In genomic region chr5:112709416-112709815, GRCh38 we compare ENCODE assay signal across 14 cellular contexts. TPM values are rescaled to one million over a fixed set of nuclear protein-coding genes. Genes with fewer than 3 reads are reported as not detected.
DNase-seq lines count a peak whose midpoint lies in the region; ATAC-seq, FAIRE-seq and TF ChIP-seq lines count a peak whose summit lies in the region.
"Had no signal": no experiment of that assay in that cellular context is flagged by ENCODE, and none has a peak within 500 bp of the region (broad histone marks: within the 10 kb centered on the region; RNA-seq: fewer than 3 reads in every experiment).

No MANE protein-coding gene starts in this region.

- DNase-seq in HepG2 (ENCODE audit: low spot score) (no peak), right lobe of liver (no peak), WTC11 (ENCODE audit: low spot score) (no peak), iris pigment epithelial cell (ENCODE audit: low read depth) (peak; percentile 18), HK-2 (ENCODE audit: unreplicated experiment) (no peak), COLO829 (ENCODE audit: low spot score) (no peak)
- DNase-seq in stimulated activated CD4-positive, alpha-beta T cell treated with anti-CD3 and anti-CD28 coated beads, Interleukin-2, amount 100 ng/mL, for 48 hours, result no peak
- DNase-seq: effector CD4-positive, alpha-beta T cell; H7; left colon; NCI-H2171 treated with DMSO at 0.1 percent for 48 hours; stimulated activated CD4-positive, alpha-beta T cell treated with anti-CD3 and anti-CD28 coated beads, Interleukin-12 subunit alpha, Interleukin-12 subunit beta, amount 100 ng/mL, for 4 hours had no signal

- no peak overlapping the region for H2AFZ ChIP-seq in HepG2 (ENCODE audit: low read length)

- H3K4me3 ChIP-seq in HepG2 (replicated peaks in 1 of 3; ENCODE audit: insufficient read depth in 1 of 3, low read depth in 2 of 3, low read length in 3 of 3) (peak overlapping the region in 1 of 3 experiments; percentile 93; a peak in 1 of 6 replicates), right lobe of liver (no peak overlapping the region)

- H3K4me1 ChIP-seq in HepG2 (ENCODE audit: insufficient read depth, low read length) (peaks cover 47% of the 10 kb centered on the region), right lobe of liver (peaks cover 0 to 11% (median 0%) of the 10 kb centered on the region in 4 donors)

- peak overlapping the region; percentile 77 for H3K4me2 ChIP-seq in HepG2 (ENCODE audit: low read depth, low read length)

- H3K79me2 ChIP-seq in HepG2 (ENCODE audit: insufficient read depth, low read length), result peaks cover 55% of the 10 kb centered on the region

- no peaks in the 10 kb centered on the region for H3K36me3 Mint-ChIP-seq in WTC11

- H3K36me3 ChIP-seq in HepG2 (replicated peaks in 1 of 2; ENCODE audit: control insufficient read depth in 1 of 2, insufficient read depth in 2 of 2, low read length in 2 of 2) (no peaks in the 10 kb centered on the region), right lobe of liver (no peaks in the 10 kb centered on the region)

- peaks cover 41% of the 10 kb centered on the region for H3K4me1 Mint-ChIP-seq in WTC11

- TF ChIP-seq EP300 in HepG2 (IDR thresholded peaks at IDR 0.05; ENCODE audit: low read depth in 2 of 2, low read length in 2 of 2), result no peak
- TF ChIP-seq EP300 in HepG2 (CRISPR knock-in tag; IDR thresholded peaks at IDR 0.05; ENCODE audit: borderline replicate concordance), result no peak

- no peak overlapping the region for H3K27ac Mint-ChIP-seq in WTC11

- H3K27me3 Mint-ChIP-seq in WTC11 (ENCODE audit: low read depth), result no peaks in the 10 kb centered on the region

- no peak overlapping the region for H3K9ac ChIP-seq in HepG2 (ENCODE audit: insufficient read depth, low read depth, low read length)

- 97% methylated on average over 3 of the region's 3 CpGs for WGBS in HepG2 (ENCODE audit: low lambda C conversion rate)
- 93% methylated on average over 3 of the region's 3 CpGs for WGBS in right lobe of liver (ENCODE audit: insufficient coverage, low coverage, low lambda C conversion rate, missing lambda C conversion rate)

- H3K9me3 ChIP-seq in HepG2 (ENCODE audit: low read length) (no peaks in the 10 kb centered on the region), right lobe of liver (no peaks in the 10 kb centered on the region)

- H3K27me3 ChIP-seq in HepG2 (ENCODE audit: control insufficient read depth in 1 of 2, insufficient read depth in 2 of 2, low read length in 2 of 2) (no peaks in the 10 kb centered on the region; a peak in 1 of 5 replicates), right lobe of liver (no peaks in the 10 kb centered on the region)

- POLR2A ChIA-PET in HepG2 (lab: Yijun Ruan, JAX) (no interaction called here), WTC11 (lab: Charles Lee) (interaction anchor here (0.7 kb wide), 1 partner anchor 267 kb away, joined by 3 read pairs; the partner anchor contains the start of gene DCP2)

- peak overlapping the region; percentile 92 for H3K4me3 Mint-ChIP-seq in WTC11

- no TSS peak for BruUV-seq in HepG2 (replicated peaks; lab: Mats Ljungman, UMichigan)

- in situ Hi-C loops in HepG2 (cut with HindIII; ENCODE audit: extremely low pct_ligation_motif_present, low pct_unique_long_range_greater_than_20kb), result no loop called here

- TF ChIP-seq POLR2A in HepG2 (IDR thresholded peaks at IDR 0.05; ENCODE audit: insufficient read depth in 1 of 2, low read depth in 2 of 2, low read length in 2 of 2), result no peak
- no peak for TF ChIP-seq POLR2A in right lobe of liver (IDR thresholded peaks at IDR 0.05)

- no peak for FAIRE-seq in HepG2 (lab: Jason Lieb, UNC)

- TF ChIP-seq RAD21 in HepG2 (CRISPR knock-in tag; IDR thresholded peaks at IDR 0.05), result no peak

- H3K9me3 Mint-ChIP-seq in WTC11, result no peaks in the 10 kb centered on the region

- no peak for ATAC-seq in HepG2
- no peak for ATAC-seq in right lobe of liver
- no peak for ATAC-seq in WTC11
- no peak for ATAC-seq in GM21390 (IDR thresholded peaks at IDR 0.05; ENCODE audit: unreplicated experiment)
- ATAC-seq: left colon had no signal

- intact Hi-C loops in HepG2 (cut with micrococcal nuclease; ENCODE audit: unreplicated experiment), result loop anchor here (5.0 kb wide), 2 partner anchors 48 to 153 kb away; partner anchors contain the start of gene SRP19
- intact Hi-C loops in right lobe of liver (cut with DNase I), result no loop called here

- no peak for TF ChIP-seq CTCF in HepG2 (CRISPR knock-in tag; IDR thresholded peaks at IDR 0.05)
- TF ChIP-seq CTCF in right lobe of liver (IDR thresholded peaks at IDR 0.05), result no peak
- no peak for TF ChIP-seq CTCF in WTC11 (IDR thresholded peaks at IDR 0.05)

- H4K20me1 ChIP-seq in HepG2 (ENCODE audit: insufficient read depth, low read length), result no peaks in the 10 kb centered on the region

- no peak overlapping the region for H3K27ac ChIP-seq in HepG2 (ENCODE audit: extremely low read length, insufficient read depth, low read length)
- no peak overlapping the region for H3K27ac ChIP-seq in right lobe of liver
- H3K27ac ChIP-seq: HL-60 had no signal

- CTCF ChIA-PET in HepG2 (lab: Yijun Ruan, JAX; ENCODE audit: low intra/inter-chr PET ratio, low total read pairs) (no interaction called here), WTC11 (lab: Charles Lee) (no interaction called here)

TF ChIP-seq in HepG2, 621 proteins besides CTCF, POLR2A, EP300 and RAD21:
- no peak for TF ChIP-seq FOXO1 (CRISPR knock-in tag; IDR thresholded peaks at IDR 0.05)
- no peak for TF ChIP-seq ZMYM3 (CRISPR knock-in tag; IDR thresholded peaks at IDR 0.05)
- TF ChIP-seq MAFK (conservative IDR thresholded peaks at IDR 0.05 in 1 of 2, IDR thresholded peaks at IDR 0.05 in 1 of 2; ENCODE audit: low read length in 2 of 2), result no peak
- TF ChIP-seq ZNF543 (CRISPR knock-in tag; IDR thresholded peaks at IDR 0.05), result no peak
- TF ChIP-seq ZNF30 (CRISPR knock-in tag; IDR thresholded peaks at IDR 0.05), result no peak
- no peak for TF ChIP-seq ZC3H4 (CRISPR knock-in tag; IDR thresholded peaks at IDR 0.05; ENCODE audit: borderline replicate concordance)
- TF ChIP-seq SNAI1 (CRISPR knock-in tag; IDR thresholded peaks at IDR 0.05; ENCODE audit: borderline replicate concordance), result no peak
- no peak for TF ChIP-seq RORA (CRISPR knock-in tag; IDR thresholded peaks at IDR 0.05)
- TF ChIP-seq HHEX (CRISPR knock-in tag; IDR thresholded peaks at IDR 0.05), result no peak
- TF ChIP-seq RXRA (CRISPR knock-in tag; IDR thresholded peaks at IDR 0.05), result no peak
- no peak for TF ChIP-seq TEAD3 (CRISPR knock-in tag; optimal IDR thresholded peaks at IDR 0.05; ENCODE audit: borderline replicate concordance)
- no peak for TF ChIP-seq ZNF883 (CRISPR knock-in tag; IDR thresholded peaks at IDR 0.05; ENCODE audit: not compliant biosample characterization)
- TF ChIP-seq REPIN1 (CRISPR knock-in tag; IDR thresholded peaks at IDR 0.05; ENCODE audit: borderline replicate concordance, low read depth), result no peak

TF ChIP-seq in WTC11, 78 proteins besides CTCF, POLR2A, EP300 and RAD21 (continues in another document):
- TF ChIP-seq USF1 (CRISPR knock-in tag; IDR thresholded peaks at IDR 0.05) (no peak), ZNF512 (CRISPR knock-in tag; IDR thresholded peaks at IDR 0.05; ENCODE audit: borderline replicate concordance) (no peak), ZNF671 (CRISPR knock-in tag; IDR thresholded peaks at IDR 0.05) (no peak)

RNA-seq across cellular contexts. Expression of gene APC, which starts 28.3 kb away (rescaled TPM):
- total RNA-seq in HepG2 (2016; rRNA removed; fragmentation: Illumina TruSeq; extraction: Trizol), result 19.0 and 19.4 TPM in 2 replicates
- 2.9 and 3.0 TPM in 2 replicates for total RNA-seq in HepG2 (2016; cell fraction: cytosol; rRNA removed; fragmentation: Illumina TruSeq; extraction: Trizol; ENCODE audit: low read depth)
- 16.4 and 19.4 TPM in 2 replicates for total RNA-seq in HepG2 (2016; cell fraction: insoluble cytoplasmic fraction; rRNA removed; fragmentation: Illumina TruSeq; extraction: Trizol)
- 5.4 and 6.4 TPM in 2 replicates for total RNA-seq in HepG2 (2016; cell fraction: membrane; rRNA removed; fragmentation: Illumina TruSeq; extraction: Trizol)
- total RNA-seq in HepG2 (2016; cell fraction: nucleus; rRNA removed; fragmentation: Illumina TruSeq; extraction: Trizol), result 33.0 and 40.2 TPM in 2 replicates
- 4.4 and 6.1 TPM in 2 replicates for polyA plus RNA-seq in HepG2 (2011; rRNA removed)
- 3.5 and 4.0 TPM in 2 replicates for polyA plus RNA-seq in HepG2 (2011; cell fraction: cytosol; rRNA removed)
- 11.3 and 11.7 TPM in 2 replicates for polyA plus RNA-seq in HepG2 (2011; cell fraction: nucleus; rRNA removed)
- polyA plus RNA-seq in HepG2 (2012), result 5.5 and 6.1 TPM in 2 replicates
- 0.27 and 0.34 TPM in 2 replicates for polyA plus RNA-seq in HepG2 (2016; cell fraction: cytosol; fragmentation: Illumina TruSeq; extraction: Trizol; ENCODE audit: low read depth)
- 4.7 and 5.2 TPM in 2 replicates for polyA plus RNA-seq in HepG2 (2016; cell fraction: insoluble cytoplasmic fraction; fragmentation: Illumina TruSeq; extraction: Trizol; ENCODE audit: low read depth)
- polyA plus RNA-seq in HepG2 (2016; cell fraction: membrane; fragmentation: Illumina TruSeq; extraction: Trizol; ENCODE audit: low read depth), result 0.34 and 0.37 TPM in 2 replicates
- polyA plus RNA-seq in HepG2 (2016; cell fraction: nucleus; fragmentation: Illumina TruSeq; extraction: Trizol; ENCODE audit: insufficient read depth, low read depth), result 13.3 and 13.6 TPM in 2 replicates
- polyA minus RNA-seq in HepG2 (2011; rRNA and poly(A)+ RNA removed; ENCODE audit: low replicate concordance), result 21.1 and 23.5 TPM in 2 replicates
- 15.0 and 16.6 TPM in 2 replicates for polyA minus RNA-seq in HepG2 (2011; cell fraction: cytosol; rRNA and poly(A)+ RNA removed)
- 84.2 and 87.0 TPM in 2 replicates for polyA minus RNA-seq in HepG2 (2011; cell fraction: nucleus; rRNA and poly(A)+ RNA removed)
- total RNA-seq in right lobe of liver, result 10 to 100 TPM; 12.4 to 34.5 (median 16.9) TPM
- 31.8 to 40.0 TPM (median 33.1 TPM) in 3 replicates for total RNA-seq in WTC11 (2021)
